ENCODE assay signal across 21 cellular contexts in the genomic region with DNA sequence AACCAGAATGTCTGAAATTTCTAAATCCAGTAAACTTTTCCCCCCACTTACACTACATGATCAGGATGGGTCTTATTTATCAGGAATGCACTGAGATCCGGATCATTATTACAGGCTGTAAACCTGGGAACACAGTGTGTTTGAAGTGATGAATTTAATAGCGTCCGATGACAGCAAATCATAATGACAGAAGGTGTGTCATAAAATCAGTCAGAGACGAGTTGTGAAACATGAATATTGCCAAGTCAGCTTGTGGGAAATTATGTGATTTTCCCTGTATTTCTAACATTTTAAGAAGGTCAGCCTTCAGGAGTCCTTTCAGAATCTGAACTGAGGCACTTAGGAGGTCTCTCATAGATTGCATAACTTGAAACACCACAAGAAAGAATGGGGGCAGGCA. TPM values are rescaled to one million over a fixed set of nuclear protein-coding genes. Genes with fewer than 3 reads are reported as not detected.
"Had no signal": no experiment of that assay in that cellular context is flagged by ENCODE, and none has a peak within 500 bp of the region (broad histone marks: within the 10 kb centered on the region; RNA-seq: fewer than 3 reads in every experiment).

No MANE protein-coding gene starts in this region.

- H3K36me3 Mint-ChIP-seq: activated naive CD4-positive, alpha-beta T cell treated with anti-CD3 and anti-CD28 coated beads, Interleukin-2, amount 50 U/mL, for 24 hours had no signal

- H3K4me3 Mint-ChIP-seq: activated CD8-positive, alpha-beta T cell treated with anti-CD3 and anti-CD28 coated beads, Interleukin-2, amount 10 ng/mL, durations not matched to agents 7 days and 5 days; activated naive CD4-positive, alpha-beta T cell treated with anti-CD3 and anti-CD28 coated beads, Interleukin-2, amount 50 U/mL, for 24 hours; activated T-cell treated with anti-CD3 and anti-CD28 coated beads, Interleukin-2, amount 50 U/mL, for 24 hours; activated T-helper 1 cell treated with anti-CD3 and anti-CD28 coated beads, Interleukin-12 subunit alpha, Interleukin-12 subunit beta, Interleukin-2, Interleukin-4 antibody, amounts not matched to agents 30 ng/mL and 10 ng/mL and 1 ng/mL, durations not matched to agents 14 hours and 24 hours and 36 hours; T-helper 1 cell treated with Interleukin-12 subunit alpha and Interleukin-12 subunit beta and Interleukin-4 antibody, amounts not matched to agents 30 μg/mL and 1 μg/mL, for 36 hours had no signal

- H3K27ac ChIP-seq: KMS-11 had no signal

- H3K27ac Mint-ChIP-seq: activated CD8-positive, alpha-beta T cell treated with anti-CD3 and anti-CD28 coated beads, Interleukin-2, amount 10 ng/mL, durations not matched to agents 7 days and 5 days; activated naive CD4-positive, alpha-beta T cell treated with anti-CD3 and anti-CD28 coated beads, Interleukin-2, amount 50 U/mL, for 24 hours; activated T-cell treated with anti-CD3 and anti-CD28 coated beads, Interleukin-2, amount 50 U/mL, for 24 hours; activated T-helper 1 cell treated with anti-CD3 and anti-CD28 coated beads, Interleukin-12 subunit alpha, Interleukin-12 subunit beta, Interleukin-2, Interleukin-4 antibody, amounts not matched to agents 30 ng/mL and 10 ng/mL and 1 ng/mL, durations not matched to agents 14 hours and 24 hours and 36 hours; T-helper 1 cell treated with Interleukin-12 subunit alpha and Interleukin-12 subunit beta and Interleukin-4 antibody, amounts not matched to agents 30 μg/mL and 1 μg/mL, for 36 hours had no signal

- H3K4me1 Mint-ChIP-seq: activated naive CD4-positive, alpha-beta T cell treated with anti-CD3 and anti-CD28 coated beads, Interleukin-2, amount 50 U/mL, for 24 hours had no signal

- H3K9me3 ChIP-seq: MG63 had no signal

- ATAC-seq: activated CD4-positive, CD25-positive, alpha-beta regulatory T cell treated with anti-CD3 and anti-CD28 coated beads, Interleukin-2, amount 50 U/mL, for 24 hours; activated CD8-positive, alpha-beta T cell treated with anti-CD3 and anti-CD28 coated beads, Interleukin-2, amount 10 ng/mL, durations not matched to agents 7 days and 5 days; PC-3 had no signal

- H3K9ac ChIP-seq: KMS-11 had no signal

- DNase-seq: activated CD4-positive, alpha-beta T cell treated with anti-CD3 and anti-CD28 coated beads for 48 hours; activated CD4-positive, alpha-beta T cell treated with anti-CD3 and anti-CD28 coated beads, Interleukin-2, amount 50 U/mL, for 4 hours; activated CD8-positive, alpha-beta T cell treated with anti-CD3 and anti-CD28 coated beads, Interleukin-2, amount 10 ng/mL, durations not matched to agents 7 days and 5 days; activated effector memory CD4-positive, alpha-beta T cell treated with Interleukin-2 at 50 U/mL for 16 hours; activated naive CD4-positive, alpha-beta T cell; activated T-cell treated with anti-CD3 and anti-CD28 coated beads, Interleukin-2, amount 50 U/mL, for 24 hours; aorta; MG63; MV-4-11; NCI-H1092 treated with DMSO at 0.1 percent for 48 hours; NCI-H1417 treated with DMSO at 0.1 percent for 48 hours; NCI-H1694; NCI-H2029 treated with DMSO at 0.1 percent for 48 hours; NCI-H510A treated with DMSO at 0.1 percent for 48 hours; PC-3; SHP77 treated with DMSO at 0.1 percent for 48 hours had no signal

- H3K27me3 ChIP-seq: MG63 had no signal

- H3K9me3 Mint-ChIP-seq: activated naive CD4-positive, alpha-beta T cell treated with anti-CD3 and anti-CD28 coated beads, Interleukin-2, amount 50 U/mL, for 24 hours; activated T-cell treated with anti-CD3 and anti-CD28 coated beads, Interleukin-2, amount 50 U/mL, for 24 hours; activated T-helper 1 cell treated with anti-CD3 and anti-CD28 coated beads, Interleukin-12 subunit alpha, Interleukin-12 subunit beta, Interleukin-2, Interleukin-4 antibody, amounts not matched to agents 30 ng/mL and 10 ng/mL and 1 ng/mL, durations not matched to agents 14 hours and 24 hours and 36 hours; T-helper 1 cell treated with Interleukin-12 subunit alpha and Interleukin-12 subunit beta and Interleukin-4 antibody, amounts not matched to agents 30 μg/mL and 1 μg/mL, for 36 hours had no signal

- H3K4me3 ChIP-seq: MG63 had no signal

- H3K36me3 ChIP-seq: MG63 had no signal

RNA-seq across cellular contexts. Expression of a gene that starts 36.7 kb away (rescaled TPM):
- total RNA-seq: activated CD8-positive, alpha-beta T cell treated with anti-CD3 and anti-CD28 coated beads, Interleukin-2, amount 10 ng/mL, durations not matched to agents 7 days and 5 days; activated T-helper 1 cell treated with anti-CD3 and anti-CD28 coated beads, Interleukin-12 subunit alpha, Interleukin-12 subunit beta, Interleukin-2, Interleukin-4 antibody, amounts not matched to agents 30 ng/mL and 10 ng/mL and 1 ng/mL, durations not matched to agents 14 hours and 24 hours and 36 hours; PC-3 had no signal
